Comparison of ENCODE assay signal across 8 cellular contexts in the genomic region with DNA sequence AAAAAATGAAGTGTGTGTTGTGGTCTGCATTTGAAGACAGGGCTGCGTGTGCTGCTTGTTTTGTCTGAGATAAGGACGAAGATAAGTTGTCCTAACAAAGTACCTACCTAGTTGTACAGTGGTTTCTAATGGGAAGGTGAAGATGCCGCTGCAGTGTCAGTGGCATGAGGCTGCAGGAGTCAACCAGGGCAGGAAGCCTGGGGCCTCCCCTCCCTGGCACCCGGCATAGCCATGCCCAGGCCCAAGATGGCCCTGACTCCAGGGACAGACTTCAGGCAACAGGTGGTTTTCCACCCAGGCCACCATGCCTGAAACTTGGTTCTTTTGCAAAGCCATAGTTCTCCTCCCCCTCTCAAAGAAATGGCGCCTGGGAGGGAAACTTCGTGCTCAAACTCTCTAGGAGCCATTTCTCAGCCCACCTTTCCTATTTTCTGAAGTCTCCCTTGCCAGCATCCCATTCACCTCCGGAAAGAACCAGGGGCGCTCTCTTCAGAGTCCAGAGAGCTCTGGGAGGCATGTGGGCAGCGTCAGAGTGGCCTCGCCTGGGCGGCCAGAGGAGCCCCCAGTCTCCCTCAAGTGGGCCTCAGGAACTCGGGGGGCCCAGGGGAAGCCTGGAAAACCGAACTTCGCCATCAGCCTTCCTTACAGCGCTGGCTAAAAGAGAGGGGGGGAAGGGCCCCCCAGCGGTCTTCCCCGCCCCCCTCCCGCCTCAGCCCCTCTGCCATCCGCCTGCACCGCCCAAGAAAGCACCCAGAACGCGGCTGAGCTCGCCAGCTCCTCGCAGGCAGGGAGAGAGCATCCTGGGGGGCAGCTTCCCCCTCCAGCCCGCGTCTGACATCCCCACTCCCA. TPM values are rescaled to one million over a fixed set of nuclear protein-coding genes. Genes with fewer than 3 reads are reported as not detected.
A peak's percentile ranks its signal among the peaks of the same experiment; 100 is the strongest.
DNase-seq lines count a peak whose midpoint lies in the region; ATAC-seq and TF ChIP-seq lines count a peak whose summit lies in the region.

No MANE protein-coding gene starts in this region.

- DNase-seq in AG04449 (ENCODE audit: low read depth, low spot score), result no peak
- no peak for DNase-seq in Karpas-422
- peak; percentile 17 for DNase-seq in activated naive CD4-positive, alpha-beta T cell treated with anti-CD3 and anti-CD28 coated beads, Interleukin-2, amount 50 U/mL, for 16 hours
- DNase-seq in stimulated activated CD4-positive, alpha-beta T cell treated with anti-CD3 and anti-CD28 coated beads, Interleukin-15, amount 100 ng/mL, for 48 hours (ENCODE audit: low read depth in 2 of 2), result peak; percentile 2 to 19
- DNase-seq in NCI-H226, result no peak

- H3K4me2 ChIP-seq in Karpas-422 (ENCODE audit: low read depth, low read length, poor library complexity, severe bottlenecking), result peak overlapping the region; percentile 83

- no peaks in the 10 kb centered on the region for H3K9me2 ChIP-seq in Karpas-422 (replicated peaks; ENCODE audit: insufficient read depth, low read length)

- peak overlapping the region; percentile 99 for H3K9ac ChIP-seq in Karpas-422 (ENCODE audit: low read length)
- H3K9ac ChIP-seq in iPS-20b (ENCODE audit: low read depth, low read length), result peak overlapping the region; percentile 83; the same call in 1 of the 2 replicates

- H4K20me1 ChIP-seq in Karpas-422 (ENCODE audit: insufficient read depth, low read depth, low read length), result peaks cover 8% of the 10 kb centered on the region; the same call in 1 of the 2 replicates

- peaks cover 25% of the 10 kb centered on the region for H3K79me2 ChIP-seq in Karpas-422 (ENCODE audit: low read length)

- peak overlapping the region; percentile 38; the same call in 1 of the 2 replicates for H2AFZ ChIP-seq in Karpas-422 (ENCODE audit: low read length)

- TF ChIP-seq CTCF in AG04449 (IDR thresholded peaks at IDR 0.05; ENCODE audit: insufficient read depth, low read length, missing control alignments), result no peak

- H3K9me3 ChIP-seq in Karpas-422 (ENCODE audit: low read length) (no peaks in the 10 kb centered on the region), iPS-20b (ENCODE audit: insufficient read depth, low read depth, low read length) (no peaks in the 10 kb centered on the region)

- CTCF ChIA-PET in AG04449 (lab: Yijun Ruan, JAX), result interaction anchor here (1.0 to 1.2 kb wide), 3 partner anchors 9 to 581 kb away, joined by 3 read pairs; no protein-coding TSS in a partner anchor

- POLR2A ChIA-PET in AG04449 (lab: Yijun Ruan, JAX), result interaction anchor here (1.1 kb wide), 1 partner anchor 17 kb away, joined by 3 read pairs; no protein-coding TSS in a partner anchor

- peak overlapping the region; percentile 87 for H3K4me3 ChIP-seq in AG04449 (ENCODE audit: low read depth, low read length)
- H3K4me3 ChIP-seq in Karpas-422 (ENCODE audit: low read length), result peak overlapping the region; percentile 96
- peak overlapping the region; percentile 87 for H3K4me3 ChIP-seq in iPS-20b (ENCODE audit: low read length)

- H3K27me3 ChIP-seq in Karpas-422 (ENCODE audit: low read length) (no peaks in the 10 kb centered on the region), iPS-20b (ENCODE audit: insufficient read depth, low read length) (no peaks in the 10 kb centered on the region)

- H3K36me3 ChIP-seq in Karpas-422 (ENCODE audit: insufficient read depth, low read length), result no peaks in the 10 kb centered on the region
- no peaks in the 10 kb centered on the region for H3K36me3 ChIP-seq in iPS-20b (ENCODE audit: insufficient read depth, low read depth, low read length)

- ATAC-seq in HG03521 (IDR thresholded peaks at IDR 0.05; ENCODE audit: unreplicated experiment) (no peak), HG03378 (IDR thresholded peaks at IDR 0.05; ENCODE audit: unreplicated experiment) (no peak)

- H3K4me1 ChIP-seq in Karpas-422 (ENCODE audit: low read length) (peaks cover 32% of the 10 kb centered on the region), iPS-20b (ENCODE audit: insufficient read depth, low read length) (peaks cover 6% of the 10 kb centered on the region)

- H3K27ac ChIP-seq in Karpas-422 (ENCODE audit: low read length) (0 out of 2 replicates have a peak overlapping the region, but pooled peaks have one; percentile 5), iPS-20b (ENCODE audit: low read length) (peak overlapping the region; percentile 55)

RNA-seq across cellular contexts. Expression of a gene that starts 2.0 kb away (rescaled TPM):
- total RNA-seq in Karpas-422 (2014; rRNA removed; shearing (Covaris generic); ENCODE audit: low replicate concordance), result 64.1 and 73.6 TPM in 2 replicates

Comparison
In these comparisons a context has a peak if more than half of its experiments do, and no peak if none do; other contexts are left out.
1. DNase-seq: peak in activated naive CD4-positive, alpha-beta T cell treated with anti-CD3 and anti-CD28 coated beads, Interleukin-2, amount 50 U/mL, for 16 hours (single experiment) and stimulated activated CD4-positive, alpha-beta T cell treated with anti-CD3 and anti-CD28 coated beads, Interleukin-15, amount 100 ng/mL, for 48 hours (2 of 2); none in AG04449 (single experiment), Karpas-422 (single experiment) and NCI-H226 (single experiment).
2. Peak in every context shown above with its lines, with median percentiles within 50 percentile points of each other: H3K4me3 ChIP-seq.